Comparison of ENCODE assay signal across 27 cellular contexts in the genomic region with DNA sequence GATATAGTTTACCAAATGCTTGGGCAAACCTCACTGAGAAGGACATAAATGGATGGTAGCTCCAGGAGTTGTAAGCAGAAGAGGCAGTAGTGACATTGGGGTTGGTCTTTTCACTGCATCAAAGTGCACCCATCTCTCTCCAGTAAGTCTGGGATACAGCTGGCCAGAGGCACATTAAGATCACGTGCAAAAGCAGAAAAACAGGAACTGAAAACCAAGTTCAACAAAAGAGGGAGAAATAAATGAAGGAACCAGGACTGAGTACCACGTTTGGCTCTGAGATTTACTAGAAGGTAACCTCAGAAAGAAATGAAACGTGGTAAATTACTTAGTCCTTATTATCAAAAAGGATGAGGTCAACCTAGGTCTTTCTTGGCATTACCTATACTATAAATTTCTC.
"Had no signal": no experiment of that assay in that cellular context is flagged by ENCODE, and none has a peak within 500 bp of the region (broad histone marks: within the 10 kb centered on the region; RNA-seq: fewer than 3 reads in every experiment).

No MANE protein-coding gene starts in this region.

- H3K4me2 ChIP-seq: neural progenitor cell had no signal

- H3K9ac ChIP-seq: neural progenitor cell had no signal

- H3K9me3 ChIP-seq: adrenal gland, body of pancreas, esophagus squamous epithelium, lower lobe of right lung, right atrium auricular region, suprapubic skin, tibial artery had no signal

- H3K27ac ChIP-seq: adrenal gland, body of pancreas, epithelial cell of prostate, esophagus squamous epithelium, heart right ventricle, lower lobe of right lung, neural progenitor cell, right atrium auricular region, suprapubic skin had no signal

- H3K36me3 Mint-ChIP-seq: activated naive CD4-positive, alpha-beta T cell treated with anti-CD3 and anti-CD28 coated beads, Interleukin-2, amount 50 U/mL, for 72 hours; neural progenitor cell; WTC11 had no signal

- DNase-seq: activated CD4-positive, alpha-beta T cell treated with anti-CD3 and anti-CD28 coated beads for 1 hour; activated CD4-positive, alpha-beta T cell treated with anti-CD3 and anti-CD28 coated beads, Interleukin-2, amount 10 ng/mL, durations not matched to agents 7 days and 5 days; activated CD8-positive, alpha-beta T cell treated with anti-CD3 and anti-CD28 coated beads for 36 hours; activated naive CD4-positive, alpha-beta T cell; activated T-cell treated with anti-CD3 and anti-CD28 coated beads, Interleukin-2, amount 50 U/mL, for 4 hours; adrenal gland; aorta; body of pancreas; effector CD8-positive, alpha-beta T cell; esophagus squamous epithelium; foreskin melanocyte; heart right ventricle; kidney glomerular epithelial cell; lower lobe of right lung; mesenchymal stem cell; naive thymus-derived CD8-positive, alpha-beta T cell; stimulated activated CD4-positive, alpha-beta T cell treated with anti-CD3 and anti-CD28 coated beads, Interleukin-15, amount 100 ng/mL, for 24 hours; stimulated activated CD4-positive, alpha-beta T cell treated with anti-CD3 and anti-CD28 coated beads, Interleukin-2, amount 100 ng/mL, for 24 hours; stimulated activated naive CD4-positive, alpha-beta T cell; tibial artery had no signal

- H3K27me3 ChIP-seq: adrenal gland, body of pancreas, esophagus squamous epithelium, heart right ventricle, neural progenitor cell, right atrium auricular region, suprapubic skin, tibial artery had no signal

- ATAC-seq: activated CD8-positive, alpha-beta T cell treated with anti-CD3 and anti-CD28 coated beads for 36 hours; activated naive CD4-positive, alpha-beta T cell treated with anti-CD3 and anti-CD28 coated beads, Interleukin-2, amount 50 U/mL, for 72 hours; activated T-cell treated with anti-CD3 and anti-CD28 coated beads, Interleukin-2, amount 50 U/mL, for 4 hours; body of pancreas; heart right ventricle; left lobe of liver; lower lobe of right lung; naive thymus-derived CD8-positive, alpha-beta T cell; WTC11 had no signal

- H3K9me3 Mint-ChIP-seq: activated CD4-positive, alpha-beta T cell treated with anti-CD3 and anti-CD28 coated beads, Interleukin-2, amount 10 ng/mL, durations not matched to agents 7 days and 5 days; activated T-cell treated with anti-CD3 and anti-CD28 coated beads, Interleukin-2, amount 50 U/mL, for 4 hours; neural progenitor cell had no signal

- H3K4me3 ChIP-seq: adrenal gland, body of pancreas, esophagus squamous epithelium, heart right ventricle, lower lobe of right lung, neural progenitor cell, right atrium auricular region, suprapubic skin, tibial artery had no signal

- H3K4me1 Mint-ChIP-seq: activated CD4-positive, alpha-beta T cell treated with anti-CD3 and anti-CD28 coated beads, Interleukin-2, amount 10 ng/mL, durations not matched to agents 7 days and 5 days; naive thymus-derived CD8-positive, alpha-beta T cell; neural progenitor cell had no signal

- H3K36me3 ChIP-seq: adrenal gland, esophagus squamous epithelium, heart right ventricle, lower lobe of right lung, neural progenitor cell, right atrium auricular region, suprapubic skin, tibial artery had no signal

- H2AFZ ChIP-seq: neural progenitor cell had no signal

- H3K4me3 Mint-ChIP-seq: activated CD4-positive, alpha-beta T cell treated with anti-CD3 and anti-CD28 coated beads, Interleukin-2, amount 10 ng/mL, durations not matched to agents 7 days and 5 days; activated CD8-positive, alpha-beta T cell treated with anti-CD3 and anti-CD28 coated beads for 36 hours; activated T-cell treated with anti-CD3 and anti-CD28 coated beads, Interleukin-2, amount 50 U/mL, for 4 hours; naive thymus-derived CD8-positive, alpha-beta T cell; neural progenitor cell; WTC11 had no signal

- H3K4me1 ChIP-seq: adrenal gland, esophagus squamous epithelium, heart right ventricle, neural progenitor cell, right atrium auricular region, suprapubic skin had no signal

- H3K27me3 Mint-ChIP-seq: activated CD4-positive, alpha-beta T cell treated with anti-CD3 and anti-CD28 coated beads, Interleukin-2, amount 10 ng/mL, durations not matched to agents 7 days and 5 days; activated CD8-positive, alpha-beta T cell treated with anti-CD3 and anti-CD28 coated beads for 36 hours; naive thymus-derived CD8-positive, alpha-beta T cell had no signal

- H3K27ac Mint-ChIP-seq: activated CD4-positive, alpha-beta T cell treated with anti-CD3 and anti-CD28 coated beads, Interleukin-2, amount 10 ng/mL, durations not matched to agents 7 days and 5 days; activated CD8-positive, alpha-beta T cell treated with anti-CD3 and anti-CD28 coated beads for 36 hours; activated naive CD4-positive, alpha-beta T cell treated with anti-CD3 and anti-CD28 coated beads, Interleukin-2, amount 50 U/mL, for 72 hours; naive thymus-derived CD8-positive, alpha-beta T cell; neural progenitor cell; WTC11 had no signal
